Comparison of ENCODE assay signal across 8 cellular contexts in genomic region chr7:149771696-149772235, GRCh38. TPM values are rescaled to one million over a fixed set of nuclear protein-coding genes. Genes with fewer than 3 reads are reported as not detected.
DNase-seq lines count a peak whose midpoint lies in the region; ATAC-seq and TF ChIP-seq lines count a peak whose summit lies in the region.

No MANE protein-coding gene starts in this region.

- H3K27me3 Mint-ChIP-seq in activated CD4-positive, alpha-beta T cell treated with anti-CD3 and anti-CD28 coated beads for 36 hours = peaks cover 9% of the 10 kb centered on the region

- no peaks in the 10 kb centered on the region for H3K36me3 ChIP-seq in colonic mucosa
- H3K36me3 ChIP-seq in left lung = peaks cover 0 to 38% of the 10 kb centered on the region in 2 donors

- no peaks in the 10 kb centered on the region for H3K27me3 ChIP-seq in colonic mucosa
- no peaks in the 10 kb centered on the region for H3K27me3 ChIP-seq in left lung

- H3K9me3 ChIP-seq in colonic mucosa = no peaks in the 10 kb centered on the region
- no peaks in the 10 kb centered on the region for H3K9me3 ChIP-seq in left lung

- H3K36me3 Mint-ChIP-seq in activated CD4-positive, alpha-beta T cell treated with anti-CD3 and anti-CD28 coated beads for 36 hours (ENCODE audit: low read depth) = peaks cover 2% of the 10 kb centered on the region

- peak; percentile 45 for TF ChIP-seq POLR2A in GM18951 (IDR thresholded peaks at IDR 0.05; ENCODE audit: extremely low read depth, insufficient read depth, insufficient read length)

- peak overlapping the region in 1 of 2 donors; percentile 69 for H3K9ac ChIP-seq in colonic mucosa (ENCODE audit: low read depth in 2 of 2, low read length in 2 of 2)

- H3K4me1 ChIP-seq in colonic mucosa (peaks cover 5% of the 10 kb centered on the region), left lung (peaks cover 0 to 43% of the 10 kb centered on the region in 2 donors)

- CTCF ChIA-PET in activated CD4-positive, alpha-beta T cell treated with anti-CD3 and anti-CD28 coated beads for 36 hours (lab: Charles Lee) = interaction anchor here (1.0 to 1.2 kb wide), 2 partner anchors 28 to 511 kb away, joined by 3 read pairs; no protein-coding TSS in a partner anchor

- DNase-seq in AG09319 (ENCODE audit: extremely low read depth, low read depth) = peak; percentile 66
- peak; percentile 42 for DNase-seq in NCI-H345 treated with DMSO at 0.1 percent for 48 hours (lab: John Stamatoyannopoulos, UW; ENCODE audit: unreplicated experiment)
- peak; percentile 93 for DNase-seq in activated CD4-positive, alpha-beta T cell treated with anti-CD3 and anti-CD28 coated beads for 36 hours
- DNase-seq in colonic mucosa = peak; percentile 90
- DNase-seq in left lung = peak; percentile 94 to 99
- peak; percentile 83 for DNase-seq in stimulated activated CD4-positive, alpha-beta T cell treated with anti-CD3 and anti-CD28 coated beads, Interleukin-1b, Interleukin-23, amount 100 ng/mL, for 48 hours

- ATAC-seq in HG03159 (IDR thresholded peaks at IDR 0.05; ENCODE audit: unreplicated experiment) (peak; percentile 88), left lung (peak; percentile 94)
- peak; percentile 98 for ATAC-seq in activated CD4-positive, alpha-beta T cell treated with anti-CD3 and anti-CD28 coated beads for 36 hours

- H3K4me3 Mint-ChIP-seq in activated CD4-positive, alpha-beta T cell treated with anti-CD3 and anti-CD28 coated beads for 36 hours = peak overlapping the region; percentile 59

- H3K27ac ChIP-seq in colonic mucosa (no peak overlapping the region), left lung (peak overlapping the region in 1 of 2 donors; percentile 77)

- H3K4me3 ChIP-seq in colonic mucosa = peak overlapping the region; percentile 53
- peak overlapping the region; percentile 34 to 74 for H3K4me3 ChIP-seq in left lung

- POLR2A ChIA-PET in activated CD4-positive, alpha-beta T cell treated with anti-CD3 and anti-CD28 coated beads for 36 hours (lab: Charles Lee) = interaction anchor here (0.6 kb wide), 1 partner anchor 62 kb away, joined by 5 read pairs; no protein-coding TSS in a partner anchor

- H3K27ac Mint-ChIP-seq in activated CD4-positive, alpha-beta T cell treated with anti-CD3 and anti-CD28 coated beads for 36 hours = no peak overlapping the region

- no peaks in the 10 kb centered on the region for H3K9me3 Mint-ChIP-seq in activated CD4-positive, alpha-beta T cell treated with anti-CD3 and anti-CD28 coated beads for 36 hours (ENCODE audit: low read depth)

- intact Hi-C loops in activated CD4-positive, alpha-beta T cell treated with anti-CD3 and anti-CD28 coated beads for 36 hours (cut with DNase I, micrococcal nuclease) = loop anchor here (1.0 to 2.0 kb wide), 7 partner anchors 56 to 743 kb away; partner anchors contain the start of genes ATP6V0E2 (in 1 of the 2), PDIA4 (in 1 of the 2), ZNF746 (in 1 of the 2) and ZNF862 (in 1 of the 2)
- intact Hi-C loops in colonic mucosa (cut with DNase I) (no loop called here), left lung (cut with DNase I) (no loop called here)

- peaks cover 2% of the 10 kb centered on the region for H3K4me1 Mint-ChIP-seq in activated CD4-positive, alpha-beta T cell treated with anti-CD3 and anti-CD28 coated beads for 36 hours

- TF ChIP-seq CTCF in AG09319 (IDR thresholded peaks at IDR 0.05; ENCODE audit: low read depth, low read length) = no peak
- TF ChIP-seq CTCF in colonic mucosa (IDR thresholded peaks at IDR 0.05) = no peak
- TF ChIP-seq CTCF in left lung (IDR thresholded peaks at IDR 0.05) = no peak

- in situ Hi-C loops in GM18951 (cut with MboI; ENCODE audit: low sequenced_read_pairs, unreplicated experiment) = no loop called here

RNA-seq across cellular contexts. Expression of gene ZNF467, which starts 1.6 kb away (rescaled TPM):
- under 1 TPM; 0.23 to 0.25 TPM for total RNA-seq in activated CD4-positive, alpha-beta T cell treated with anti-CD3 and anti-CD28 coated beads for 36 hours
- total RNA-seq in colonic mucosa (1 to 10 TPM; 2.5 to 5.0 TPM), left lung (10 to 100 TPM; 20.8 to 36.9 TPM)

Comparison
In these comparisons a context has a peak if more than half of its experiments do, and no peak if none do; other contexts are left out.
1. DNase-seq: peak in every context shown above with its lines; median percentile 96 in left lung; 93 in activated CD4-positive, alpha-beta T cell treated with anti-CD3 and anti-CD28 coated beads for 36 hours; 90 in colonic mucosa; 83 in stimulated activated CD4-positive, alpha-beta T cell treated with anti-CD3 and anti-CD28 coated beads, Interleukin-1b, Interleukin-23, amount 100 ng/mL, for 48 hours; 66 in AG09319; 42 in NCI-H345 treated with DMSO at 0.1 percent for 48 hours.
2. intact Hi-C loops: an anchor here in activated CD4-positive, alpha-beta T cell treated with anti-CD3 and anti-CD28 coated beads for 36 hours (1.0 to 2.0 kb wide); none called in colonic mucosa and left lung.